ENCODE assay signal across 12 cellular contexts in genomic region chr7:104106106-104106505, GRCh38.
DNase-seq lines count a peak whose midpoint lies in the region; ATAC-seq and TF ChIP-seq lines count a peak whose summit lies in the region.
"Had no signal": no experiment of that assay in that cellular context is flagged by ENCODE, and none has a peak within 500 bp of the region (broad histone marks: within the 10 kb centered on the region; RNA-seq: fewer than 3 reads in every experiment).

No MANE protein-coding gene starts in this region.

- TF ChIP-seq EP300 in tibial nerve (IDR thresholded peaks at IDR 0.05), result no peak

- in situ Hi-C loops in GM13976 (cut with MboI; ENCODE audit: low sequenced_read_pairs, unreplicated experiment), result no loop called here

- TF ChIP-seq POLR2A in adrenal gland (IDR thresholded peaks at IDR 0.05) (no peak), tibial nerve (IDR thresholded peaks at IDR 0.05) (no peak)

- peak; percentile 10 for DNase-seq in COR-L47 (lab: John Stamatoyannopoulos, UW)
- no peak for DNase-seq in LNCaP clone FGC (ENCODE audit: low read depth)
- DNase-seq in WERI-Rb-1, result no peak
- DNase-seq in glomerular visceral epithelial cell (ENCODE audit: extremely low spot score), result peak; percentile 3
- no peak for DNase-seq in adrenal gland
- DNase-seq in GM13976 (ENCODE audit: low spot score), result no peak
- DNase-seq in tibial nerve (ENCODE audit: low spot score in 2 of 2), result no peak
- DNase-seq: activated CD4-positive, alpha-beta T cell treated with anti-CD3 and anti-CD28 coated beads, Interleukin-2, amount 50 U/mL, for 1 hour; activated naive CD4-positive, alpha-beta T cell treated with Interleukin-2 at 50 U/mL for 16 hours; naive B cell; stimulated activated naive CD8-positive, alpha-beta T cell treated with anti-CD3 and anti-CD28 coated beads, Interleukin-15, amount 100 ng/mL, for 72 hours had no signal

- 76 to 86% (median 85%) methylated on average over 1 of the region's 1 CpG for WGBS in adrenal gland, 4 donors
- 59 to 72% methylated on average over 1 of the region's 1 CpG for WGBS in tibial nerve, 2 donors

- H3K36me3 ChIP-seq in WERI-Rb-1 (no peaks in the 10 kb centered on the region), adrenal gland (replicated peaks in 1 of 2) (no peaks in the 10 kb centered on the region), tibial nerve (no peaks in the 10 kb centered on the region)

- H3K4me1 ChIP-seq in adrenal gland (replicated peaks in 1 of 2) (no peaks in the 10 kb centered on the region), tibial nerve (no peaks in the 10 kb centered on the region)

- no peaks in the 10 kb centered on the region for H3K9me3 ChIP-seq in WERI-Rb-1 (ENCODE audit: severe bottlenecking)
- H3K9me3 ChIP-seq in adrenal gland (replicated peaks in 1 of 3), result no peaks in the 10 kb centered on the region
- no peaks in the 10 kb centered on the region for H3K9me3 ChIP-seq in tibial nerve

- no peaks in the 10 kb centered on the region for H3K27me3 ChIP-seq in WERI-Rb-1 (ENCODE audit: insufficient read depth, low read depth, severe bottlenecking)
- no peaks in the 10 kb centered on the region for H3K27me3 ChIP-seq in adrenal gland
- no peaks in the 10 kb centered on the region for H3K27me3 ChIP-seq in tibial nerve

- peak; percentile 55 for TF ChIP-seq CTCF in LNCaP clone FGC (IDR thresholded peaks at IDR 0.05; ENCODE audit: control insufficient read depth, extremely low read depth, insufficient read depth)
- TF ChIP-seq CTCF in WERI-Rb-1 (IDR thresholded peaks at IDR 0.05; ENCODE audit: low read depth, low read length), result peak; percentile 24; the same call in 1 of the 2 replicates
- no peak for TF ChIP-seq CTCF in adrenal gland (IDR thresholded peaks at IDR 0.05)
- TF ChIP-seq CTCF in GM13976 (IDR thresholded peaks at IDR 0.05; ENCODE audit: borderline replicate concordance, control extremely low read depth, extremely low read depth, insufficient read depth, missing control alignments), result no peak
- peak in 1 of 5 experiments; percentile 14 for TF ChIP-seq CTCF in tibial nerve (IDR thresholded peaks at IDR 0.05)

- no peak overlapping the region for H3K27ac ChIP-seq in WERI-Rb-1
- no peak overlapping the region for H3K27ac ChIP-seq in adrenal gland
- no peak overlapping the region for H3K27ac ChIP-seq in tibial nerve

- ATAC-seq in HG03097 (IDR thresholded peaks at IDR 0.05; ENCODE audit: low FRiP score, unreplicated experiment), result no peak
- ATAC-seq: stimulated activated naive CD8-positive, alpha-beta T cell treated with anti-CD3 and anti-CD28 coated beads, Interleukin-15, amount 100 ng/mL, for 72 hours had no signal

- no peak overlapping the region for H3K4me3 ChIP-seq in LNCaP clone FGC (ENCODE audit: low read depth, low read length)
- no peak overlapping the region for H3K4me3 ChIP-seq in WERI-Rb-1 (ENCODE audit: low read depth, low read length)
- H3K4me3 ChIP-seq in adrenal gland, result no peak overlapping the region
- no peak overlapping the region for H3K4me3 ChIP-seq in tibial nerve

- intact Hi-C loops in adrenal gland (cut with DNase I), result no loop called here

Comparison
In these comparisons a context has a peak if more than half of its experiments do, and no peak if none do; other contexts are left out.
1. DNase-seq: peak in COR-L47 (single experiment) and glomerular visceral epithelial cell (single experiment); none in LNCaP clone FGC (single experiment), WERI-Rb-1 (single experiment), adrenal gland (0 of 7), GM13976 (single experiment) and tibial nerve (0 of 2).
2. CTCF ChIP-seq: peak in LNCaP clone FGC (single experiment) and WERI-Rb-1 (single experiment); none in adrenal gland (0 of 6) and GM13976 (single experiment).